Comparison of ENCODE assay signal across 9 cellular contexts in genomic region chr2:39128919-39129391, GRCh38. TPM values are rescaled to one million over a fixed set of nuclear protein-coding genes. Genes with fewer than 3 reads are reported as not detected.
DNase-seq lines count a peak whose midpoint lies in the region; ATAC-seq lines count a peak whose summit lies in the region.
"Had no signal": no experiment of that assay in that cellular context is flagged by ENCODE, and none has a peak within 500 bp of the region (broad histone marks: within the 10 kb centered on the region; RNA-seq: fewer than 3 reads in every experiment).

No MANE protein-coding gene starts in this region.

- no peaks in the 10 kb centered on the region for H3K27me3 ChIP-seq in naive thymus-derived CD4-positive, alpha-beta T cell (ENCODE audit: control insufficient read depth in 2 of 2, insufficient read depth in 2 of 2, low read length in 2 of 2)
- H3K27me3 ChIP-seq: SJSA1 had no signal

- peak; percentile 57 for DNase-seq in activated CD8-positive, alpha-beta memory T cell treated with anti-CD3 and anti-CD28 coated beads, Interleukin-2, amount 50 U/mL, for 24 hours (ENCODE audit: extremely low read depth)
- peak in 8 of 9 donors; percentile 59 to 84 (median 76) for DNase-seq in naive thymus-derived CD4-positive, alpha-beta T cell
- no peak for DNase-seq in SW 1271 (lab: John Stamatoyannopoulos, UW)
- DNase-seq in NCI-H1417 treated with DMSO at 0.1 percent for 48 hours (lab: John Stamatoyannopoulos, UW): no peak
- DNase-seq in NCI-H187 treated with DMSO at 0.1 percent for 48 hours (lab: John Stamatoyannopoulos, UW): no peak
- DNase-seq in NCI-H526 treated with DMSO at 0.1 percent for 48 hours (lab: John Stamatoyannopoulos, UW): no peak

- H3K27ac ChIP-seq in naive thymus-derived CD4-positive, alpha-beta T cell (ENCODE audit: low read depth, low read length): peak overlapping the region; percentile 61
- H3K27ac ChIP-seq: SJSA1 had no signal

- peaks cover 0 to 3% (median 0%) of the 10 kb centered on the region in 11 donors for H3K9me3 Mint-ChIP-seq in naive thymus-derived CD4-positive, alpha-beta T cell

- peak; percentile 42 for ATAC-seq in GM19467 (IDR thresholded peaks at IDR 0.05; ENCODE audit: unreplicated experiment)
- ATAC-seq in HG03457 (IDR thresholded peaks at IDR 0.05; ENCODE audit: unreplicated experiment): peak; percentile 32
- peak; percentile 48 for ATAC-seq in naive thymus-derived CD4-positive, alpha-beta T cell

- intact Hi-C loops in naive thymus-derived CD4-positive, alpha-beta T cell (cut with micrococcal nuclease): loop anchor here (1.0 to 10.0 kb wide), 8 partner anchors 8 to 1804 kb away; partner anchors contain the start of genes DHX57 (in 1 of the 2), MORN2 (in 1 of the 2), PRKD3 (in 1 of the 2) and SRSF7 (in 1 of the 2)

- CTCF ChIA-PET in naive thymus-derived CD4-positive, alpha-beta T cell (lab: Charles Lee): interaction anchor here (0.8 to 4.7 kb wide), 4 partner anchors 10 to 100 kb away, joined by 3 to 40 read pairs (median 6); no protein-coding TSS in a partner anchor

- peak overlapping the region; percentile 73 to 98 (median 93) for H3K27ac Mint-ChIP-seq in naive thymus-derived CD4-positive, alpha-beta T cell

- peaks cover 33% of the 10 kb centered on the region in 2 donors for H3K4me1 ChIP-seq in naive thymus-derived CD4-positive, alpha-beta T cell (ENCODE audit: control insufficient read depth in 2 of 2, insufficient read depth in 2 of 2, low read length in 2 of 2)

- H3K4me3 ChIP-seq in naive thymus-derived CD4-positive, alpha-beta T cell (ENCODE audit: low read length): no peak overlapping the region
- H3K4me3 ChIP-seq: SJSA1 had no signal

- peak overlapping the region in 9 of 10 donors; percentile 29 to 81 (median 56) for H3K4me3 Mint-ChIP-seq in naive thymus-derived CD4-positive, alpha-beta T cell

- H3K27me3 Mint-ChIP-seq in naive thymus-derived CD4-positive, alpha-beta T cell: no peaks in the 10 kb centered on the region

- H3K36me3 Mint-ChIP-seq in naive thymus-derived CD4-positive, alpha-beta T cell: peaks cover 0 to 21% (median 0%) of the 10 kb centered on the region in 5 donors

- H3K4me1 Mint-ChIP-seq in naive thymus-derived CD4-positive, alpha-beta T cell: peaks cover 12 to 77% (median 57%) of the 10 kb centered on the region in 7 donors

- no peaks in the 10 kb centered on the region for H3K36me3 ChIP-seq in naive thymus-derived CD4-positive, alpha-beta T cell (ENCODE audit: control insufficient read depth in 2 of 3, insufficient read depth in 3 of 3, low read length in 3 of 3)
- H3K36me3 ChIP-seq: SJSA1 had no signal

- H3K9me3 ChIP-seq in naive thymus-derived CD4-positive, alpha-beta T cell (ENCODE audit: control insufficient read depth in 2 of 3, low read length in 3 of 3): no peaks in the 10 kb centered on the region
- H3K9me3 ChIP-seq: SJSA1 had no signal

- POLR2A ChIA-PET in naive thymus-derived CD4-positive, alpha-beta T cell (lab: Charles Lee): interaction anchor here (0.8 to 6.2 kb wide), 6 partner anchors 8 to 100 kb away, joined by 3 to 58 read pairs (median 14); partner anchors contain the start of gene SOS1

RNA-seq across cellular contexts. Expression of gene SOS1, which starts 8.1 kb away (rescaled TPM):
- 100 to 1,000 TPM in 1 of 5 experiments, 10 to 100 TPM in 4; 34.6 to 323 (median 55.5) TPM for total RNA-seq in naive thymus-derived CD4-positive, alpha-beta T cell
- polyA plus RNA-seq in naive thymus-derived CD4-positive, alpha-beta T cell: 1 to 10 TPM; 6.3 to 8.4 TPM

Comparison
In these comparisons a context has a peak if more than half of its experiments do, and no peak if none do; other contexts are left out.
1. DNase-seq: peak in activated CD8-positive, alpha-beta memory T cell treated with anti-CD3 and anti-CD28 coated beads, Interleukin-2, amount 50 U/mL, for 24 hours (single experiment) and naive thymus-derived CD4-positive, alpha-beta T cell (8 of 9); none in SW 1271 (0 of 2), NCI-H1417 treated with DMSO at 0.1 percent for 48 hours (single experiment), NCI-H187 treated with DMSO at 0.1 percent for 48 hours (single experiment) and NCI-H526 treated with DMSO at 0.1 percent for 48 hours (single experiment).
2. Peak in every context shown above with its lines, with median percentiles within 50 percentile points of each other: ATAC-seq.